Comparison of ENCODE assay signal across 8 cellular contexts in genomic region chr4:17576932-17577659, GRCh38. TPM values are rescaled to one million over a fixed set of nuclear protein-coding genes. Genes with fewer than 3 reads are reported as not detected.
DNase-seq lines count a peak whose midpoint lies in the region; ATAC-seq and TF ChIP-seq lines count a peak whose summit lies in the region.

Gene LAP3 (plus strand): TSS chr4:17577198. CDS start chr4:17577466, 268 bp downstream.

- under 1% methylated on average over 90 of the region's 90 CpGs for WGBS in liver

- H3K27ac ChIP-seq in dorsolateral prefrontal cortex (peak within 1 kb of the TSS; percentile 17 to 98 (median 92)), liver (ENCODE audit: low read depth in 1 of 2, low read length in 2 of 2) (peak within 1 kb of the TSS; percentile 85 to 95)

- peak within 1 kb of the TSS; percentile 88 to 98 (median 97) for H3K27ac Mint-ChIP-seq in CD14-positive monocyte
- peak within 1 kb of the TSS; percentile 94 for H3K27ac Mint-ChIP-seq in activated CD4-positive, alpha-beta memory T cell treated with anti-CD3 and anti-CD28 coated beads for 36 hours

- intact Hi-C loops in CD14-positive monocyte (cut with micrococcal nuclease): loop anchor here (2.0 to 10.0 kb wide), 4 partner anchors 38 to 445 kb away; partner anchors contain the start of genes DCAF16 (in 2 of the 2), NCAPG (in 2 of the 2), LCORL (in 1 of the 2) and MED28 (in 1 of the 2)
- intact Hi-C loops in activated CD4-positive, alpha-beta memory T cell treated with anti-CD3 and anti-CD28 coated beads for 36 hours (cut with micrococcal nuclease): loop anchor here (1.0 to 2.0 kb wide), 7 partner anchors 28 to 445 kb away; partner anchors contain the start of genes DCAF16, MED28, NCAPG and QDPR
- intact Hi-C loops in dorsolateral prefrontal cortex (cut with DNase I): loop anchor here (1.0 to 2.0 kb wide), 5 partner anchors 37 to 66 kb away; partner anchors contain the start of genes MED28 (in 2 of the 2) and QDPR (in 1 of the 2)

- H3K9me3 Mint-ChIP-seq in CD14-positive monocyte: no peaks in the 10 kb centered on the region
- no peaks in the 10 kb centered on the region for H3K9me3 Mint-ChIP-seq in activated CD4-positive, alpha-beta memory T cell treated with anti-CD3 and anti-CD28 coated beads for 36 hours

- peaks cover 2 to 44% (median 26%) of the 10 kb centered on the region in 4 donors for H3K4me1 ChIP-seq in liver (ENCODE audit: control insufficient read depth in 4 of 4, insufficient read depth in 4 of 4, low read length in 3 of 4)

- CTCF ChIA-PET in activated CD4-positive, alpha-beta memory T cell treated with anti-CD3 and anti-CD28 coated beads for 36 hours (lab: Charles Lee): interaction anchor here (1.0 to 2.0 kb wide), 3 partner anchors 28 to 231 kb away, joined by 3 to 13 read pairs (median 3); partner anchors contain the start of gene MED28

- no peak for TF ChIP-seq CTCF in CD14-positive monocyte (IDR thresholded peaks at IDR 0.05)
- peak in 20 of 56 donors; percentile 4 to 55 (median 20) for TF ChIP-seq CTCF in dorsolateral prefrontal cortex (IDR thresholded peaks at IDR 0.05 in 54 of 56, conservative IDR thresholded peaks at IDR 0.05 in 2 of 56; ENCODE audit: low read depth in 1 of 56, partially characterized antibody in 56 of 56)
- no peak for TF ChIP-seq CTCF in liver (IDR thresholded peaks at IDR 0.05; ENCODE audit: low read depth, low read length, missing input control)

- H3K4me3 ChIP-seq in dorsolateral prefrontal cortex (peak within 1 kb of the TSS; percentile 63 to 100 (median 91)), liver (ENCODE audit: low read depth in 1 of 3, low read length in 3 of 3) (peak within 1 kb of the TSS; percentile 84 to 96 (median 85))

- POLR2A ChIA-PET in activated CD4-positive, alpha-beta memory T cell treated with anti-CD3 and anti-CD28 coated beads for 36 hours (lab: Charles Lee): interaction anchor here (0.6 to 1.2 kb wide), 4 partner anchors 23 to 37 kb away, joined by 3 to 9 read pairs (median 4); partner anchors contain the start of gene MED28

- peak; percentile 10 to 21 for TF ChIP-seq RAD21 in liver (IDR thresholded peaks at IDR 0.05)

- peaks cover 23 to 30% of the 10 kb centered on the region in 2 donors for H3K36me3 Mint-ChIP-seq in CD14-positive monocyte
- H3K36me3 Mint-ChIP-seq in activated CD4-positive, alpha-beta memory T cell treated with anti-CD3 and anti-CD28 coated beads for 36 hours: peaks cover 35% of the 10 kb centered on the region

- peak within 1 kb of the TSS; percentile 89 to 94 for H3K4me3 Mint-ChIP-seq in CD14-positive monocyte
- H3K4me3 Mint-ChIP-seq in activated CD4-positive, alpha-beta memory T cell treated with anti-CD3 and anti-CD28 coated beads for 36 hours: peak within 1 kb of the TSS; percentile 93

- no peaks in the 10 kb centered on the region for H3K27me3 ChIP-seq in dorsolateral prefrontal cortex
- H3K27me3 ChIP-seq in liver (ENCODE audit: control insufficient read depth in 4 of 4, insufficient read depth in 4 of 4, low read length in 3 of 4): no peaks in the 10 kb centered on the region

- peaks cover 41% of the 10 kb centered on the region for H3K4me1 Mint-ChIP-seq in CD14-positive monocyte
- peaks cover 20% of the 10 kb centered on the region for H3K4me1 Mint-ChIP-seq in activated CD4-positive, alpha-beta memory T cell treated with anti-CD3 and anti-CD28 coated beads for 36 hours (ENCODE audit: low read depth)

- H3K9ac ChIP-seq in liver (ENCODE audit: low read depth in 1 of 2, low read length in 2 of 2): peak within 1 kb of the TSS; percentile 87 to 95

- no peaks in the 10 kb centered on the region for H3K9me3 ChIP-seq in liver (ENCODE audit: control insufficient read depth in 4 of 4, low read length in 3 of 4)

- H3K36me3 ChIP-seq in liver (ENCODE audit: control insufficient read depth in 4 of 4, insufficient read depth in 3 of 4, low read depth in 1 of 4, low read length in 3 of 4): peaks cover 0 to 10% (median 7%) of the 10 kb centered on the region in 4 donors

- peak; percentile 97 for DNase-seq in CD14-positive monocyte (ENCODE audit: low spot score)
- peak; percentile 93 for DNase-seq in NCI-H774 (lab: John Stamatoyannopoulos, UW)
- DNase-seq in activated CD4-positive, alpha-beta memory T cell treated with anti-CD3 and anti-CD28 coated beads for 36 hours: peak; percentile 99
- peak; percentile 98 to 99 (median 99) for DNase-seq in dorsolateral prefrontal cortex
- DNase-seq in stimulated activated CD4-positive, alpha-beta T cell treated with anti-CD3 and anti-CD28 coated beads, Interleukin-4, amount 100 ng/mL, for 24 hours: peak; percentile 99

- ATAC-seq in GM19395 (IDR thresholded peaks at IDR 0.05; ENCODE audit: unreplicated experiment): peak; percentile 80
- peak; percentile 80 for ATAC-seq in HG03565 (IDR thresholded peaks at IDR 0.05; ENCODE audit: unreplicated experiment)

- H3K27me3 Mint-ChIP-seq in CD14-positive monocyte (ENCODE audit: low read depth in 3 of 3): peaks cover 0 to 3% (median 1%) of the 10 kb centered on the region in 3 donors
- H3K27me3 Mint-ChIP-seq in activated CD4-positive, alpha-beta memory T cell treated with anti-CD3 and anti-CD28 coated beads for 36 hours: no peaks in the 10 kb centered on the region

TF ChIP-seq in liver, 16 proteins besides CTCF, POLR2A, EP300 and RAD21:
- TF ChIP-seq HNF4G (IDR thresholded peaks at IDR 0.05) (no peak), MAX (IDR thresholded peaks at IDR 0.05) (peak; percentile 55), JUND (IDR thresholded peaks at IDR 0.05) (no peak), YY1 (IDR thresholded peaks at IDR 0.05) (peak; percentile 46), GABPA (IDR thresholded peaks at IDR 0.05 in 1 of 2, conservative IDR thresholded peaks at IDR 0.05 in 1 of 2) (peak in 1 of 2 donors; percentile 77), NR2F2 (IDR thresholded peaks at IDR 0.05) (no peak), TAF1 (conservative IDR thresholded peaks at IDR 0.05) (peak; percentile 96), FOXA2 (IDR thresholded peaks at IDR 0.05) (no peak), FOXA1 (IDR thresholded peaks at IDR 0.05) (no peak), SP1 (IDR thresholded peaks at IDR 0.05) (peak; percentile 81), REST (IDR thresholded peaks at IDR 0.05) (peak; percentile 96), RXRA (IDR thresholded peaks at IDR 0.05) (peak in 1 of 2 donors; percentile 29), ZBTB33 (IDR thresholded peaks at IDR 0.05) (no peak), ATF3 (IDR thresholded peaks at IDR 0.05) (no peak), EGR1 (IDR thresholded peaks at IDR 0.05; ENCODE audit: low read depth in 2 of 2) (peak; percentile 99 to 100)

RNA-seq across cellular contexts. Expression of gene LAP3, which starts in this region (rescaled TPM):
- polyA plus RNA-seq in CD14-positive monocyte (100 to 1,000 TPM; 108 to 127 TPM), liver (100 to 1,000 TPM; 109 to 111 TPM)
- 100 to 1,000 TPM; 118 to 120 TPM for total RNA-seq in activated CD4-positive, alpha-beta memory T cell treated with anti-CD3 and anti-CD28 coated beads for 36 hours
- total RNA-seq in dorsolateral prefrontal cortex (100 to 1,000 TPM in 1 of 120 experiments, 10 to 100 TPM in 119; 29.7 to 116 (median 52.0) TPM), liver (100 to 1,000 TPM in 1 of 2 donors, 10 to 100 TPM in 1; 57.5 to 178 TPM)

Comparison
In these comparisons a context has a peak if more than half of its experiments do, and no peak if none do; other contexts are left out.
1. Peak in every context shown above with its lines: DNase-seq, ATAC-seq, H3K4me3 ChIP-seq and H3K27ac ChIP-seq.